ENCODE assay signal across 8 cellular contexts in the genomic region with DNA sequence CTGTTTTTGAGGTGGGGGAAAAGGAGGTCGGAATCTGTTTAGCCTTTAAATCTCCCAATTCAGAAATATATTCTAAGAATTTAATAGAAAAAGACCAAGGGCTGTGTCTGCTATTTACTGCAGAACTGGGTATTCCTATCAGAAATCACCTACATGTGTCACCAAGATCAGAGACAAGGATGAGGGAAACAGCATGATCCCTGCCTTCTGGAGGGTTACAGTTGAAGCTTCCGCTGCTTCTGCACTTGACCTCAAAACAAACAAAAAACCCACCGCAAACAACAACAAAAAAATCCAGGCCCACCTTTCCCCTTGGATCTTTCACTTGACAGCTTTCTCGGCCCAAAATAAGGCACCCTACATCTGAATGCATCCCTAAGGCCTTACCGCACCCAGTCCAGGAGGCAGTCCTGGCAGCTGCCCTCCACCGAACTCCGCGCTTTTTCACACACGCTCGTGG. TPM values are rescaled to one million over a fixed set of nuclear protein-coding genes. Genes with fewer than 3 reads are reported as not detected.
DNase-seq lines count a peak whose midpoint lies in the region; ATAC-seq and TF ChIP-seq lines count a peak whose summit lies in the region.

No MANE protein-coding gene starts in this region.

- in situ Hi-C loops in transverse colon (cut with MboI; ENCODE audit: low pct_ligation_motif_present in 1 of 4, low pct_unique_long_range_greater_than_20kb in 1 of 4, low sequenced_read_pairs in 3 of 4): loop anchor here in 1 of 4 donors (25.0 kb wide), 1 partner anchor 442 kb away; no protein-coding TSS in a partner anchor

- H3K27me3 ChIP-seq in GM06990 (replicated peaks; ENCODE audit: control insufficient read depth, insufficient read depth, low read length) (peaks cover 2% of the 10 kb centered on the region), adrenal gland (no peaks in the 10 kb centered on the region), left lung (no peaks in the 10 kb centered on the region), transverse colon (peaks cover 19% of the 10 kb centered on the region)

- intact Hi-C loops in adrenal gland (cut with DNase I) (no loop called here), left lung (cut with DNase I) (no loop called here), transverse colon (cut with DNase I; ENCODE audit: low total_unique reads) (no loop called here)

- TF ChIP-seq CTCF in GM06990 (IDR thresholded peaks at IDR 0.05; ENCODE audit: insufficient read depth, low read length, poor library complexity, severe bottlenecking) (no peak), adrenal gland (IDR thresholded peaks at IDR 0.05) (no peak), left lung (IDR thresholded peaks at IDR 0.05) (no peak), transverse colon (IDR thresholded peaks at IDR 0.05) (no peak)

- peaks cover 0 to 19% of the 10 kb centered on the region in 2 donors for H3K4me1 ChIP-seq in adrenal gland (replicated peaks in 1 of 2)
- H3K4me1 ChIP-seq in left lung: peaks cover 0 to 56% of the 10 kb centered on the region in 2 donors
- peaks cover 0 to 26% (median 7%) of the 10 kb centered on the region in 4 donors for H3K4me1 ChIP-seq in transverse colon

- no peak for DNase-seq in GM06990 (ENCODE audit: extremely low read depth, insufficient read length)
- no peak for DNase-seq in adrenal gland
- no peak for DNase-seq in left lung
- DNase-seq in transverse colon: no peak
- no peak for DNase-seq in OCI-M1 (lab: John Stamatoyannopoulos, UW)
- no peak for DNase-seq in kidney glomerular epithelial cell (lab: John Stamatoyannopoulos, UW)
- DNase-seq in HT-29 (ENCODE audit: low spot score): no peak

- TF ChIP-seq EP300 in transverse colon (IDR thresholded peaks at IDR 0.05; ENCODE audit: low read depth): no peak

- 18 to 31% (median 25%) methylated on average over 8 to 10 of the region's 10 CpGs for WGBS in adrenal gland, 4 donors
- 23 to 53% methylated on average over 2 to 9 of the region's 10 CpGs for WGBS in transverse colon (ENCODE audit: low coverage in 1 of 2), 2 donors

- TF ChIP-seq POLR2A in adrenal gland (IDR thresholded peaks at IDR 0.05) (no peak), transverse colon (IDR thresholded peaks at IDR 0.05) (no peak)

- H3K36me3 ChIP-seq in GM06990 (ENCODE audit: control insufficient read depth, insufficient read depth, low read length) (no peaks in the 10 kb centered on the region), adrenal gland (replicated peaks in 1 of 2) (no peaks in the 10 kb centered on the region), left lung (no peaks in the 10 kb centered on the region), transverse colon (no peaks in the 10 kb centered on the region)

- H3K27ac ChIP-seq in adrenal gland (peak overlapping the region in 3 of 5 donors; percentile 8 to 81 (median 71)), left lung (peak overlapping the region; percentile 89 to 93), transverse colon (peak overlapping the region; percentile 71 to 80 (median 76))

- ATAC-seq in HG02852 (IDR thresholded peaks at IDR 0.05; ENCODE audit: unreplicated experiment) (peak; percentile 8), left lung (peak; percentile 22)

- H3K9me3 ChIP-seq in adrenal gland (replicated peaks in 1 of 3) (no peaks in the 10 kb centered on the region), left lung (no peaks in the 10 kb centered on the region), transverse colon (no peaks in the 10 kb centered on the region)

- H3K4me3 ChIP-seq in GM06990 (replicated peaks; ENCODE audit: low read depth, low read length): peak overlapping the region; percentile 68
- H3K4me3 ChIP-seq in adrenal gland: peak overlapping the region in 2 of 4 donors; percentile 69 to 87
- peak overlapping the region; percentile 49 to 80 for H3K4me3 ChIP-seq in left lung
- H3K4me3 ChIP-seq in transverse colon: peak overlapping the region; percentile 62 to 78 (median 68)

RNA-seq across cellular contexts. Expression of gene CDK14, which starts 0.8 kb away (rescaled TPM):
- total RNA-seq in adrenal gland: 10 to 100 TPM in 3 of 8 donors, 1 to 10 TPM in 5; 3.0 to 14.0 (median 7.6) TPM
- polyA plus RNA-seq in adrenal gland: 10 to 100 TPM in 1 of 3 donors, 1 to 10 TPM in 2; 1.9 to 10.3 (median 3.4) TPM
- 10 to 100 TPM; 37.5 to 45.1 TPM for total RNA-seq in left lung
- total RNA-seq in transverse colon: 10 to 100 TPM in 1 of 4 donors, 1 to 10 TPM in 2, under 1 TPM in 1; 0.40 to 15.4 (median 4.8) TPM
- 0.18 and 0.61 TPM in 2 replicates for total RNA-seq in HT-29 (2014; rRNA removed; shearing (Covaris generic))
